27 cellular contexts compared by ENCODE assay signal in genomic region chr1:45084562-45084961, GRCh38.
A peak's percentile ranks its signal among the peaks of the same experiment; 100 is the strongest.
DNase-seq lines count a peak whose midpoint lies in the region; FAIRE-seq and TF ChIP-seq lines count a peak whose summit lies in the region.
"Had no signal": no experiment of that assay in that cellular context is flagged by ENCODE, and none has a peak within 500 bp of the region (broad histone marks: within the 10 kb centered on the region; RNA-seq: fewer than 3 reads in every experiment).

No MANE protein-coding gene starts in this region.

- TF ChIP-seq CTCF in endothelial cell (IDR thresholded peaks at IDR 0.05; ENCODE audit: unreplicated experiment) (no peak), MCF 10A (IDR thresholded peaks at IDR 0.05; ENCODE audit: unreplicated experiment) (no peak)

- no peak overlapping the region for H3K18ac ChIP-seq in mesenchymal stem cell (ENCODE audit: low read depth in 1 of 2, low read length in 2 of 2)

- H3K79me2 ChIP-seq in Karpas-422 (ENCODE audit: low read length), result no peaks in the 10 kb centered on the region

- POLR2A ChIA-PET in MCF 10A (lab: Yijun Ruan, JAX), result interaction anchor here (0.6 kb wide), 1 partner anchor 106 kb away, joined by 3 read pairs; no protein-coding TSS in a partner anchor

- H3K4me1 Mint-ChIP-seq in endothelial cell (ENCODE audit: unreplicated experiment), result no peaks in the 10 kb centered on the region
- H3K4me1 Mint-ChIP-seq in MCF 10A (ENCODE audit: insufficient read depth, unreplicated experiment), result no peaks in the 10 kb centered on the region
- H3K4me1 Mint-ChIP-seq: CD14-positive monocyte; CD4-positive, alpha-beta memory T cell had no signal

- H3K27ac ChIP-seq in Karpas-422 (ENCODE audit: low read length) (no peak overlapping the region), mesenchymal stem cell (ENCODE audit: low read length, poor library complexity, severe bottlenecking) (no peak overlapping the region)
- H3K27ac ChIP-seq: BLaER1 had no signal

- DNase-seq in Karpas-422 (peak; percentile 14), RCC 7860 (ENCODE audit: low spot score) (peak; percentile 1), endothelial cell (ENCODE audit: low spot score) (no peak), erythroblast (lab: John Stamatoyannopoulos, UW) (no peak), mesenchymal stem cell (no peak), MCF 10A (ENCODE audit: unreplicated experiment) (no peak)
- DNase-seq: 8988T; ACHN; BE2C; C1 segment of cervical spinal cord; CD4-positive, alpha-beta memory T cell; CD4-positive, CD25-positive, alpha-beta regulatory T cell; CD8-positive, alpha-beta memory T cell; COR-L47; DMS 273 treated with DMSO at 0.1 percent for 48 hours; DMS153; DMS53; DMS79; DND-41; EL; GDM1 had no signal

- no peaks in the 10 kb centered on the region; the same call in 1 of the 2 replicates for H3K9me2 ChIP-seq in Karpas-422 (replicated peaks; ENCODE audit: insufficient read depth, low read length)

- intact Hi-C loops in MCF 10A (cut with micrococcal nuclease), result no loop called here

- H3K4me3 ChIP-seq in Karpas-422 (ENCODE audit: low read length) (no peak overlapping the region), mesenchymal stem cell (ENCODE audit: insufficient read depth in 1 of 2, low read depth in 1 of 2, low read length in 2 of 2) (no peak overlapping the region)
- H3K4me3 ChIP-seq: BLaER1, GM12878 had no signal

- CTCF ChIA-PET in MCF 10A (lab: Yijun Ruan, JAX), result no interaction called here

- no peak overlapping the region for H4K91ac ChIP-seq in mesenchymal stem cell (ENCODE audit: low read length)

- H3K27me3 Mint-ChIP-seq in endothelial cell (ENCODE audit: unreplicated experiment) (no peaks in the 10 kb centered on the region), MCF 10A (ENCODE audit: insufficient read depth, unreplicated experiment) (no peaks in the 10 kb centered on the region)
- H3K27me3 Mint-ChIP-seq: CD4-positive, alpha-beta memory T cell; CD8-positive, alpha-beta memory T cell had no signal

- H3K4me1 ChIP-seq in Karpas-422 (ENCODE audit: low read length) (no peaks in the 10 kb centered on the region), mesenchymal stem cell (ENCODE audit: control insufficient read depth, insufficient read depth, low read depth, low read length) (no peaks in the 10 kb centered on the region)
- H3K4me1 ChIP-seq: BE2C had no signal

- H2AFZ ChIP-seq in Karpas-422 (ENCODE audit: low read length) (no peak overlapping the region), mesenchymal stem cell (ENCODE audit: low read depth, low read length) (no peak overlapping the region)

- no peaks in the 10 kb centered on the region for H3K9me3 Mint-ChIP-seq in endothelial cell (ENCODE audit: unreplicated experiment)
- no peaks in the 10 kb centered on the region for H3K9me3 Mint-ChIP-seq in MCF 10A (ENCODE audit: unreplicated experiment)

- H3K36me3 Mint-ChIP-seq in endothelial cell (ENCODE audit: low read depth, unreplicated experiment), result peaks cover 21% of the 10 kb centered on the region
- H3K36me3 Mint-ChIP-seq in MCF 10A (ENCODE audit: insufficient read depth, unreplicated experiment), result no peaks in the 10 kb centered on the region
- H3K36me3 Mint-ChIP-seq: CD14-positive monocyte; CD4-positive, CD25-positive, alpha-beta regulatory T cell had no signal

- no peak overlapping the region for H2BK12ac ChIP-seq in mesenchymal stem cell (ENCODE audit: low read length in 2 of 2)

- FAIRE-seq in RCC 7860 (lab: Jason Lieb, UNC), result no peak
- FAIRE-seq: A204.1, GM12878, GM12892, GM18507 had no signal

- H3K9me3 ChIP-seq in Karpas-422 (ENCODE audit: low read length), result no peaks in the 10 kb centered on the region
- H3K9me3 ChIP-seq in mesenchymal stem cell (ENCODE audit: control insufficient read depth, low read length), result no peaks in the 10 kb centered on the region
- H3K9me3 ChIP-seq: BE2C had no signal

- H3K4me2 ChIP-seq in Karpas-422 (ENCODE audit: low read depth, low read length, poor library complexity, severe bottlenecking) (no peak overlapping the region), mesenchymal stem cell (ENCODE audit: low read length, poor library complexity, severe bottlenecking) (no peak overlapping the region)

- no peak overlapping the region for H4K8ac ChIP-seq in mesenchymal stem cell (ENCODE audit: low read length)

- H3K27me3 ChIP-seq in Karpas-422 (ENCODE audit: low read length), result no peaks in the 10 kb centered on the region
- H3K27me3 ChIP-seq in mesenchymal stem cell (ENCODE audit: control insufficient read depth in 1 of 2, insufficient read depth in 1 of 2, low read length in 2 of 2), result no peaks in the 10 kb centered on the region
- H3K27me3 ChIP-seq: BE2C, BLaER1 had no signal

- no peak overlapping the region for H3K4ac ChIP-seq in mesenchymal stem cell (ENCODE audit: low read depth in 1 of 2, low read length in 2 of 2)

- H2BK15ac ChIP-seq in mesenchymal stem cell (ENCODE audit: low read depth, poor library complexity, severe bottlenecking), result no peak overlapping the region

- H3K79me1 ChIP-seq in mesenchymal stem cell (replicated peaks; ENCODE audit: low read length, poor library complexity, severe bottlenecking), result no peaks in the 10 kb centered on the region

- H3K36me3 ChIP-seq in Karpas-422 (ENCODE audit: insufficient read depth, low read length), result no peaks in the 10 kb centered on the region
- H3K36me3 ChIP-seq in mesenchymal stem cell (ENCODE audit: control insufficient read depth in 1 of 2, insufficient read depth in 2 of 2, low read depth in 1 of 2, low read length in 2 of 2), result no peaks in the 10 kb centered on the region
- H3K36me3 ChIP-seq: BE2C, BLaER1 had no signal

- no peak overlapping the region for H2BK120ac ChIP-seq in mesenchymal stem cell (ENCODE audit: low read depth, low read length)

- no peak overlapping the region for H2AK5ac ChIP-seq in mesenchymal stem cell (ENCODE audit: low read length, severe bottlenecking)

- no peak overlapping the region for H3K23ac ChIP-seq in mesenchymal stem cell (ENCODE audit: low read length in 2 of 2)

- H2BK5ac ChIP-seq in mesenchymal stem cell (ENCODE audit: low read depth, low read length, poor library complexity, severe bottlenecking), result no peak overlapping the region

- no TSS peak for BruUV-seq in MCF 10A (replicated peaks; lab: Mats Ljungman, UMichigan)

- H3K27ac Mint-ChIP-seq in endothelial cell (ENCODE audit: unreplicated experiment), result no peak overlapping the region
- H3K27ac Mint-ChIP-seq in MCF 10A (ENCODE audit: low read depth, unreplicated experiment), result no peak overlapping the region
- H3K27ac Mint-ChIP-seq: CD14-positive monocyte; CD4-positive, alpha-beta memory T cell; CD4-positive, CD25-positive, alpha-beta regulatory T cell had no signal

- no peak for TF ChIP-seq POLR2A in erythroblast (IDR thresholded peaks at IDR 0.05; ENCODE audit: low read length)

- H3K14ac ChIP-seq in mesenchymal stem cell (ENCODE audit: low read length in 2 of 2), result no peak overlapping the region

- H3K9ac ChIP-seq in Karpas-422 (ENCODE audit: low read length) (no peak overlapping the region), mesenchymal stem cell (ENCODE audit: low read length) (no peak overlapping the region)
- H3K9ac ChIP-seq: BLaER1 had no signal

- WGBS in mesenchymal stem cell, result 73% methylated on average over 1 of the region's 1 CpG

- no peaks in the 10 kb centered on the region for H4K20me1 ChIP-seq in Karpas-422 (ENCODE audit: insufficient read depth, low read depth, low read length)
- H4K20me1 ChIP-seq: BLaER1 had no signal

- H3K4me3 Mint-ChIP-seq in endothelial cell (ENCODE audit: unreplicated experiment), result peak overlapping the region; percentile 1
- no peak overlapping the region for H3K4me3 Mint-ChIP-seq in MCF 10A (ENCODE audit: unreplicated experiment)
- H3K4me3 Mint-ChIP-seq: CD14-positive monocyte; CD4-positive, alpha-beta memory T cell; CD4-positive, CD25-positive, alpha-beta regulatory T cell; CD8-positive, alpha-beta memory T cell had no signal

Comparison
In these comparisons a context has a peak if more than half of its experiments do, and no peak if none do; other contexts are left out.
1. DNase-seq: peak in Karpas-422 (single experiment) and RCC 7860 (single experiment); none in endothelial cell (single experiment), erythroblast (0 of 2), mesenchymal stem cell (single experiment) and MCF 10A (single experiment).